In the genomic region with DNA sequence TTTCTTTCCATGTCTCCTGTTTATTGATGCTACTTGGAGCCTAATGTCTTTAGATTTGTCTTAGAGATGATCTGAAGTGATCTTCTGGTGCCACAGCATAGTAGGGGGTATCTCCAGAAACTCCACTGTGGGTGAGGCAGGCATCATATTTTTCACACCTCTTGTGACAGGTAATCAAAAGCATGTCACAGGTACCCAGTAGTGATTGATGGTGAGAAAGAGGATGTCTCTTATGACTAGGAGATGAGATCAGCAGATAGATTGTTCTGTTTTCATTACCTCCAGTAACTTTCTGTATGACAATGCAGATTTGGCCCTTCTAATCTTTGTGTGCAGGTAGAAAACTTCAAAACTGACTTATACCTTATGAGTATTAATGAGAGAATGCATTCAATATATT, we compare ENCODE assay signal across 1 cellular context.
TF ChIP-seq lines count a peak whose summit lies in the region.

No MANE protein-coding gene starts in this region.

TF ChIP-seq in K562, 482 proteins besides CTCF, POLR2A, EP300 and RAD21:
- TF ChIP-seq, protein P1, sequence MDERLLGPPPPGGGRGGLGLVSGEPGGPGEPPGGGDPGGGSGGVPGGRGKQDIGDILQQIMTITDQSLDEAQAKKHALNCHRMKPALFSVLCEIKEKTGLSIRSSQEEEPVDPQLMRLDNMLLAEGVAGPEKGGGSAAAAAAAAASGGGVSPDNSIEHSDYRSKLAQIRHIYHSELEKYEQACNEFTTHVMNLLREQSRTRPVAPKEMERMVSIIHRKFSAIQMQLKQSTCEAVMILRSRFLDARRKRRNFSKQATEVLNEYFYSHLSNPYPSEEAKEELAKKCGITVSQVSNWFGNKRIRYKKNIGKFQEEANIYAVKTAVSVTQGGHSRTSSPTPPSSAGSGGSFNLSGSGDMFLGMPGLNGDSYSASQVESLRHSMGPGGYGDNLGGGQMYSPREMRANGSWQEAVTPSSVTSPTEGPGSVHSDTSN (CRISPR knock-in tag; IDR thresholded peaks at IDR 0.05; ENCODE audit: low read depth) = no peak
- TF ChIP-seq, protein P1 (tag; conservative IDR thresholded peaks at IDR 0.05; ENCODE audit: low read depth) = peak; percentile 71
- TF ChIP-seq MEIS2 (IDR thresholded peaks at IDR 0.05; ENCODE audit: partially characterized antibody) (peak; percentile 60), ELF1 (tag; IDR thresholded peaks at IDR 0.05) (no peak), ZEB2 (IDR thresholded peaks at IDR 0.05) (peak; percentile 49; the same call in 1 of the 2 replicates), ZNF316 (IDR thresholded peaks at IDR 0.05) (peak; percentile 16; the same call in 1 of the 2 replicates), MAFG (tag; conservative IDR thresholded peaks at IDR 0.05) (peak; percentile 29; the same call in 1 of the 2 replicates)
- TF ChIP-seq, protein P2, sequence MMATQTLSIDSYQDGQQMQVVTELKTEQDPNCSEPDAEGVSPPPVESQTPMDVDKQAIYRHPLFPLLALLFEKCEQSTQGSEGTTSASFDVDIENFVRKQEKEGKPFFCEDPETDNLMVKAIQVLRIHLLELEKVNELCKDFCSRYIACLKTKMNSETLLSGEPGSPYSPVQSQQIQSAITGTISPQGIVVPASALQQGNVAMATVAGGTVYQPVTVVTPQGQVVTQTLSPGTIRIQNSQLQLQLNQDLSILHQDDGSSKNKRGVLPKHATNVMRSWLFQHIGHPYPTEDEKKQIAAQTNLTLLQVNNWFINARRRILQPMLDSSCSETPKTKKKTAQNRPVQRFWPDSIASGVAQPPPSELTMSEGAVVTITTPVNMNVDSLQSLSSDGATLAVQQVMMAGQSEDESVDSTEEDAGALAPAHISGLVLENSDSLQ (IDR thresholded peaks at IDR 0.05) = 0 out of 2 replicates have a peak, but pooled peaks have one; percentile 19
- TF ChIP-seq, protein P3, sequence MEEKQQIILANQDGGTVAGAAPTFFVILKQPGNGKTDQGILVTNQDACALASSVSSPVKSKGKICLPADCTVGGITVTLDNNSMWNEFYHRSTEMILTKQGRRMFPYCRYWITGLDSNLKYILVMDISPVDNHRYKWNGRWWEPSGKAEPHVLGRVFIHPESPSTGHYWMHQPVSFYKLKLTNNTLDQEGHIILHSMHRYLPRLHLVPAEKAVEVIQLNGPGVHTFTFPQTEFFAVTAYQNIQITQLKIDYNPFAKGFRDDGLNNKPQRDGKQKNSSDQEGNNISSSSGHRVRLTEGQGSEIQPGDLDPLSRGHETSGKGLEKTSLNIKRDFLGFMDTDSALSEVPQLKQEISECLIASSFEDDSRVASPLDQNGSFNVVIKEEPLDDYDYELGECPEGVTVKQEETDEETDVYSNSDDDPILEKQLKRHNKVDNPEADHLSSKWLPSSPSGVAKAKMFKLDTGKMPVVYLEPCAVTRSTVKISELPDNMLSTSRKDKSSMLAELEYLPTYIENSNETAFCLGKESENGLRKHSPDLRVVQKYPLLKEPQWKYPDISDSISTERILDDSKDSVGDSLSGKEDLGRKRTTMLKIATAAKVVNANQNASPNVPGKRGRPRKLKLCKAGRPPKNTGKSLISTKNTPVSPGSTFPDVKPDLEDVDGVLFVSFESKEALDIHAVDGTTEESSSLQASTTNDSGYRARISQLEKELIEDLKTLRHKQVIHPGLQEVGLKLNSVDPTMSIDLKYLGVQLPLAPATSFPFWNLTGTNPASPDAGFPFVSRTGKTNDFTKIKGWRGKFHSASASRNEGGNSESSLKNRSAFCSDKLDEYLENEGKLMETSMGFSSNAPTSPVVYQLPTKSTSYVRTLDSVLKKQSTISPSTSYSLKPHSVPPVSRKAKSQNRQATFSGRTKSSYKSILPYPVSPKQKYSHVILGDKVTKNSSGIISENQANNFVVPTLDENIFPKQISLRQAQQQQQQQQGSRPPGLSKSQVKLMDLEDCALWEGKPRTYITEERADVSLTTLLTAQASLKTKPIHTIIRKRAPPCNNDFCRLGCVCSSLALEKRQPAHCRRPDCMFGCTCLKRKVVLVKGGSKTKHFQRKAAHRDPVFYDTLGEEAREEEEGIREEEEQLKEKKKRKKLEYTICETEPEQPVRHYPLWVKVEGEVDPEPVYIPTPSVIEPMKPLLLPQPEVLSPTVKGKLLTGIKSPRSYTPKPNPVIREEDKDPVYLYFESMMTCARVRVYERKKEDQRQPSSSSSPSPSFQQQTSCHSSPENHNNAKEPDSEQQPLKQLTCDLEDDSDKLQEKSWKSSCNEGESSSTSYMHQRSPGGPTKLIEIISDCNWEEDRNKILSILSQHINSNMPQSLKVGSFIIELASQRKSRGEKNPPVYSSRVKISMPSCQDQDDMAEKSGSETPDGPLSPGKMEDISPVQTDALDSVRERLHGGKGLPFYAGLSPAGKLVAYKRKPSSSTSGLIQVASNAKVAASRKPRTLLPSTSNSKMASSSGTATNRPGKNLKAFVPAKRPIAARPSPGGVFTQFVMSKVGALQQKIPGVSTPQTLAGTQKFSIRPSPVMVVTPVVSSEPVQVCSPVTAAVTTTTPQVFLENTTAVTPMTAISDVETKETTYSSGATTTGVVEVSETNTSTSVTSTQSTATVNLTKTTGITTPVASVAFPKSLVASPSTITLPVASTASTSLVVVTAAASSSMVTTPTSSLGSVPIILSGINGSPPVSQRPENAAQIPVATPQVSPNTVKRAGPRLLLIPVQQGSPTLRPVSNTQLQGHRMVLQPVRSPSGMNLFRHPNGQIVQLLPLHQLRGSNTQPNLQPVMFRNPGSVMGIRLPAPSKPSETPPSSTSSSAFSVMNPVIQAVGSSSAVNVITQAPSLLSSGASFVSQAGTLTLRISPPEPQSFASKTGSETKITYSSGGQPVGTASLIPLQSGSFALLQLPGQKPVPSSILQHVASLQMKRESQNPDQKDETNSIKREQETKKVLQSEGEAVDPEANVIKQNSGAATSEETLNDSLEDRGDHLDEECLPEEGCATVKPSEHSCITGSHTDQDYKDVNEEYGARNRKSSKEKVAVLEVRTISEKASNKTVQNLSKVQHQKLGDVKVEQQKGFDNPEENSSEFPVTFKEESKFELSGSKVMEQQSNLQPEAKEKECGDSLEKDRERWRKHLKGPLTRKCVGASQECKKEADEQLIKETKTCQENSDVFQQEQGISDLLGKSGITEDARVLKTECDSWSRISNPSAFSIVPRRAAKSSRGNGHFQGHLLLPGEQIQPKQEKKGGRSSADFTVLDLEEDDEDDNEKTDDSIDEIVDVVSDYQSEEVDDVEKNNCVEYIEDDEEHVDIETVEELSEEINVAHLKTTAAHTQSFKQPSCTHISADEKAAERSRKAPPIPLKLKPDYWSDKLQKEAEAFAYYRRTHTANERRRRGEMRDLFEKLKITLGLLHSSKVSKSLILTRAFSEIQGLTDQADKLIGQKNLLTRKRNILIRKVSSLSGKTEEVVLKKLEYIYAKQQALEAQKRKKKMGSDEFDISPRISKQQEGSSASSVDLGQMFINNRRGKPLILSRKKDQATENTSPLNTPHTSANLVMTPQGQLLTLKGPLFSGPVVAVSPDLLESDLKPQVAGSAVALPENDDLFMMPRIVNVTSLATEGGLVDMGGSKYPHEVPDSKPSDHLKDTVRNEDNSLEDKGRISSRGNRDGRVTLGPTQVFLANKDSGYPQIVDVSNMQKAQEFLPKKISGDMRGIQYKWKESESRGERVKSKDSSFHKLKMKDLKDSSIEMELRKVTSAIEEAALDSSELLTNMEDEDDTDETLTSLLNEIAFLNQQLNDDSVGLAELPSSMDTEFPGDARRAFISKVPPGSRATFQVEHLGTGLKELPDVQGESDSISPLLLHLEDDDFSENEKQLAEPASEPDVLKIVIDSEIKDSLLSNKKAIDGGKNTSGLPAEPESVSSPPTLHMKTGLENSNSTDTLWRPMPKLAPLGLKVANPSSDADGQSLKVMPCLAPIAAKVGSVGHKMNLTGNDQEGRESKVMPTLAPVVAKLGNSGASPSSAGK (IDR thresholded peaks at IDR 0.05) = no peak
